Comparison of ENCODE assay signal across 8 cellular contexts in the genomic region with DNA sequence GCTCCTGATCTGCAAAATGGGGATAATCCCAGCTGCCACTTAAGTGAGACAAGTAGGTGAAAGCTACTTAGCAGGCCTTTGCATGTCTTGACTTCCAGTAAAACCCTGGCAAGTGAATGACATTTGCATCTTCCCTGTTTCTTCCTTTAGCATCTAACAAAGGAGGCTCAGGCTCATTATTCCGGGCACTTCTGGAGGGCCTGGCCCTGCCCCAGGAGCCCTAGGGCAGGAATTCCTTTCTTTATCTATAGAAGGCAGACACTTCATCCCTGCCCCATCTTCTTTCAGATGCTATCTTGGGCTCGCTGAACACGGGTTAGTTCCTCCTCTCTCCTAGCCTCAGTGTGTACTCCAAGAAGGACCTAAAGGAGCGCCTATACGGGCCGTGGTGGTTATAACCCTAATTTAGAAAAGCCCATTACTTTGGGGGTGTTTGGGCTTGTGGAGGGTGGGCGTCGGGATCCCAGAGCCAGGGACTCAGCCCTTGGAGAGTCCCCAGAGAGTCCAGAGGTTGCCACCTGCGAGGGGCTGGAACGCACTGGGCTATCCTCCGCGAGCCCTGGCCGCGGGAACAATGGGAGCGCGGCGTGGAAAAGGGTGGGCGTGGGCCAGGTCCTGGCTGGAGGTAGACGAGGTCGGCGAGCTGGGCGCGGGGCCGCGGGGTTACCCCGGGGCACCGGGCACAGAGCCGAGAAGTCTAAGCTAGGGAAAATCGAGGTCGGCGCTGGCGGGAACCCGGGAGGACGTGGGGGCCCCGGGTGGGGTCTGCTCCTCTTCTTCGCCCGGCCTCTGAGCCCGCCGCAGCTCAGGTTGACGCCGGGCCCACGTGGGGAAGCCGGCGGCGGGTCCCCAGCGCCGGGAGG.
DNase-seq lines count a peak whose midpoint lies in the region; ATAC-seq and TF ChIP-seq lines count a peak whose summit lies in the region.

No MANE protein-coding gene starts in this region.

- H3K27me3 ChIP-seq in HUES64 (ENCODE audit: insufficient read depth, low read length): peaks cover 56% of the 10 kb centered on the region
- H3K27me3 ChIP-seq in iPS DF 6.9 (ENCODE audit: control insufficient read depth, insufficient read depth, low read length): peaks cover 39% of the 10 kb centered on the region

- CTCF ChIA-PET in activated CD8-positive, alpha-beta T cell treated with anti-CD3 and anti-CD28 coated beads for 36 hours (lab: Charles Lee): interaction anchor here (1.0 to 1.3 kb wide), 3 partner anchors 26 to 97 kb away, joined by 3 to 5 read pairs (median 3); no protein-coding TSS in a partner anchor

- H3K4me1 ChIP-seq in HUES64 (ENCODE audit: insufficient read depth, low read length) (peaks cover 15% of the 10 kb centered on the region), iPS DF 6.9 (ENCODE audit: control insufficient read depth, insufficient read depth, low read length) (peaks cover 8% of the 10 kb centered on the region)

- no peaks in the 10 kb centered on the region for H3K36me3 ChIP-seq in HUES64 (ENCODE audit: insufficient read depth, low read length)
- no peaks in the 10 kb centered on the region for H3K36me3 ChIP-seq in iPS DF 6.9 (ENCODE audit: control insufficient read depth, insufficient read depth, low read length)

- intact Hi-C loops in activated CD8-positive, alpha-beta T cell treated with anti-CD3 and anti-CD28 coated beads for 36 hours (cut with micrococcal nuclease): no loop called here

- no peaks in the 10 kb centered on the region for H3K36me3 Mint-ChIP-seq in activated CD8-positive, alpha-beta T cell treated with anti-CD3 and anti-CD28 coated beads for 36 hours (ENCODE audit: low read depth)

- DNase-seq in activated CD8-positive, alpha-beta T cell treated with anti-CD3 and anti-CD28 coated beads for 36 hours: no peak
- no peak for DNase-seq in iPS DF 6.9 (ENCODE audit: low read depth, low spot score)
- DNase-seq in NCI-H1436 (lab: John Stamatoyannopoulos, UW): no peak
- DNase-seq in NCI-H774 (lab: John Stamatoyannopoulos, UW): no peak

- peak overlapping the region; percentile 30 for H3K4me3 Mint-ChIP-seq in activated CD8-positive, alpha-beta T cell treated with anti-CD3 and anti-CD28 coated beads for 36 hours

- POLR2A ChIA-PET in activated CD8-positive, alpha-beta T cell treated with anti-CD3 and anti-CD28 coated beads for 36 hours (lab: Charles Lee): interaction anchor here (1.5 kb wide), 1 partner anchor 27 kb away, joined by 5 read pairs; no protein-coding TSS in a partner anchor

- peak overlapping the region; percentile 57 for H3K4me3 ChIP-seq in HUES64 (ENCODE audit: low read length)
- peak overlapping the region; percentile 39 for H3K4me3 ChIP-seq in iPS DF 6.9 (ENCODE audit: low read length)
- H3K4me3 ChIP-seq in skin epidermis: peak overlapping the region; percentile 47 to 82 (median 64)

- H3K27me3 Mint-ChIP-seq in activated CD8-positive, alpha-beta T cell treated with anti-CD3 and anti-CD28 coated beads for 36 hours: peaks cover 38% of the 10 kb centered on the region

- no peak for TF ChIP-seq CTCF in activated CD8-positive, alpha-beta T cell treated with anti-CD3 and anti-CD28 coated beads for 36 hours (IDR thresholded peaks at IDR 0.05)

- H3K27ac Mint-ChIP-seq in activated CD8-positive, alpha-beta T cell treated with anti-CD3 and anti-CD28 coated beads for 36 hours: no peak overlapping the region

- H3K9me3 Mint-ChIP-seq in activated CD8-positive, alpha-beta T cell treated with anti-CD3 and anti-CD28 coated beads for 36 hours: no peaks in the 10 kb centered on the region

- ATAC-seq in activated CD8-positive, alpha-beta T cell treated with anti-CD3 and anti-CD28 coated beads for 36 hours: no peak
- ATAC-seq in GM21576 (IDR thresholded peaks at IDR 0.05; ENCODE audit: unreplicated experiment): no peak
- ATAC-seq in HG02938 (IDR thresholded peaks at IDR 0.05; ENCODE audit: unreplicated experiment): no peak

- 1% methylated on average over 47 of the region's 47 CpGs for WGBS in HUES64
- WGBS in iPS DF 6.9 (ENCODE audit: insufficient coverage, insufficient read length): no CpG with 5 or more reads among the region's 47 CpGs

- H3K27ac ChIP-seq in HUES64 (ENCODE audit: low read depth, low read length) (peak overlapping the region; percentile 71; the same call in 1 of the 2 replicates), iPS DF 6.9 (ENCODE audit: low read length) (no peak overlapping the region), skin epidermis (peak overlapping the region in 19 of 21 experiments; percentile 1 to 91 (median 73))

- H3K9me3 ChIP-seq in HUES64 (ENCODE audit: insufficient read depth, low read depth, low read length) (no peaks in the 10 kb centered on the region), iPS DF 6.9 (ENCODE audit: control insufficient read depth, insufficient read depth, low read length) (no peaks in the 10 kb centered on the region)

- peak overlapping the region; percentile 49; the same call in 1 of the 2 replicates for H3K9ac ChIP-seq in HUES64 (ENCODE audit: low read depth, low read length)

- peaks cover 11% of the 10 kb centered on the region for H3K4me1 Mint-ChIP-seq in activated CD8-positive, alpha-beta T cell treated with anti-CD3 and anti-CD28 coated beads for 36 hours (ENCODE audit: low read depth)
